ENCODE assay signal across 33 cellular contexts in genomic region chr11:125926682-125927081, GRCh38. TPM values are rescaled to one million over a fixed set of nuclear protein-coding genes. Genes with fewer than 3 reads are reported as not detected.
"Had no signal": no experiment of that assay in that cellular context is flagged by ENCODE, and none has a peak within 500 bp of the region (broad histone marks: within the 10 kb centered on the region; RNA-seq: fewer than 3 reads in every experiment).

No MANE protein-coding gene starts in this region.

- H3K36me3 ChIP-seq: ascending aorta, breast epithelium, cardiac muscle cell, colonic mucosa, esophagus muscularis mucosa, gastrocnemius medialis, WERI-Rb-1 had no signal

- H3K4me1 ChIP-seq: ascending aorta, breast epithelium, colonic mucosa, foreskin keratinocyte, gastrocnemius medialis had no signal

- H3K27me3 ChIP-seq: ascending aorta, breast epithelium, cardiac muscle cell, colonic mucosa, esophagus muscularis mucosa, gastrocnemius medialis had no signal

- DNase-seq: activated B cell treated with CpG ODN at 0.5 μM for 24 hours; activated CD4-positive, alpha-beta T cell treated with anti-CD3 and anti-CD28 coated beads for 48 hours; activated CD4-positive, alpha-beta T cell treated with anti-CD3 and anti-CD28 coated beads, Interleukin-2, amount 50 U/mL, for 1 hour; activated CD4-positive, alpha-beta T cell treated with anti-CD3 and anti-CD28 coated beads, Interleukin-2, amount 50 U/mL, for 48 hours; activated CD8-positive, alpha-beta memory T cell treated with anti-CD3 and anti-CD28 coated beads for 24 hours; activated CD8-positive, alpha-beta T cell treated with anti-CD3 and anti-CD28 coated beads for 36 hours; activated effector memory CD4-positive, alpha-beta T cell treated with Interleukin-2 at 50 U/mL for 16 hours; activated gamma-delta T cell treated with Interleukin-2 at 50 U/mL for 16 hours; activated naive CD4-positive, alpha-beta T cell treated with anti-CD3 and anti-CD28 coated beads for 36 hours; activated naive CD8-positive, alpha-beta T cell treated with anti-CD3 and anti-CD28 coated beads, Interleukin-2, amount 10 ng/mL, durations not matched to agents 7 days and 5 days; activated T-cell treated with anti-CD3 and anti-CD28 coated beads, Interleukin-2, amount 50 U/mL, for 4 hours; colonic mucosa; effector CD8-positive, alpha-beta T cell; endodermal cell; erythroblast; foreskin keratinocyte; gastrocnemius medialis; T-helper 1 cell; T-helper 17 cell; T1000; WERI-Rb-1 had no signal

- ATAC-seq: activated CD4-positive, CD25-positive, alpha-beta regulatory T cell treated with anti-CD3 and anti-CD28 coated beads, Interleukin-2, amount 50 U/mL, for 24 hours; activated CD8-positive, alpha-beta T cell treated with anti-CD3 and anti-CD28 coated beads for 36 hours; activated naive CD4-positive, alpha-beta T cell treated with anti-CD3 and anti-CD28 coated beads, Interleukin-2, amount 50 U/mL, for 72 hours; activated T-cell treated with anti-CD3 and anti-CD28 coated beads, Interleukin-2, amount 50 U/mL, for 4 hours; activated T-helper 17 cell treated with anti-CD3 and anti-CD28 coated beads, Interleukin-2, amount 50 U/mL, for 72 hours; foreskin keratinocyte; gastrocnemius medialis; T-helper 17 cell had no signal

- H3K4me1 Mint-ChIP-seq: activated B cell treated with CpG ODN at 0.5 μM for 24 hours; activated naive CD8-positive, alpha-beta T cell treated with anti-CD3 and anti-CD28 coated beads, Interleukin-2, amount 10 ng/mL, durations not matched to agents 7 days and 5 days; activated T-helper 17 cell treated with anti-CD3 and anti-CD28 coated beads, Interleukin-2, amount 50 U/mL, for 72 hours; central memory CD8-positive, alpha-beta T cell; T-helper 17 cell had no signal

- H3K9me3 Mint-ChIP-seq: activated B cell treated with CpG ODN at 0.5 μM for 24 hours; activated CD8-positive, alpha-beta T cell treated with anti-CD3 and anti-CD28 coated beads for 36 hours; activated naive CD4-positive, alpha-beta T cell treated with anti-CD3 and anti-CD28 coated beads for 36 hours; activated naive CD4-positive, alpha-beta T cell treated with anti-CD3 and anti-CD28 coated beads, Interleukin-2, amount 50 U/mL, for 72 hours; activated naive CD8-positive, alpha-beta T cell treated with anti-CD3 and anti-CD28 coated beads, Interleukin-2, amount 10 ng/mL, durations not matched to agents 7 days and 5 days; activated T-cell treated with anti-CD3 and anti-CD28 coated beads, Interleukin-2, amount 50 U/mL, for 4 hours; activated T-helper 17 cell treated with anti-CD3 and anti-CD28 coated beads, Interleukin-2, amount 50 U/mL, for 72 hours; central memory CD8-positive, alpha-beta T cell; endodermal cell; T-helper 2 cell treated with Interferon-gamma antibody and Interleukin-4, amounts not matched to agents 5 μg/mL and 100 μg/mL, for 36 hours had no signal

- H3K9me3 ChIP-seq: ascending aorta, breast epithelium, colonic mucosa, esophagus muscularis mucosa, gastrocnemius medialis had no signal

- H3K4me3 Mint-ChIP-seq: activated B cell treated with CpG ODN at 0.5 μM for 24 hours; activated CD8-positive, alpha-beta T cell treated with anti-CD3 and anti-CD28 coated beads for 36 hours; activated naive CD4-positive, alpha-beta T cell treated with anti-CD3 and anti-CD28 coated beads for 36 hours; activated naive CD8-positive, alpha-beta T cell treated with anti-CD3 and anti-CD28 coated beads, Interleukin-2, amount 10 ng/mL, durations not matched to agents 7 days and 5 days; activated T-cell treated with anti-CD3 and anti-CD28 coated beads, Interleukin-2, amount 50 U/mL, for 4 hours; activated T-helper 17 cell treated with anti-CD3 and anti-CD28 coated beads, Interleukin-2, amount 50 U/mL, for 72 hours; brain; central memory CD8-positive, alpha-beta T cell; endodermal cell; T-helper 17 cell; T-helper 2 cell treated with Interferon-gamma antibody and Interleukin-4, amounts not matched to agents 5 μg/mL and 100 μg/mL, for 36 hours had no signal

- H3K27ac Mint-ChIP-seq: activated B cell treated with CpG ODN at 0.5 μM for 24 hours; activated CD8-positive, alpha-beta T cell treated with anti-CD3 and anti-CD28 coated beads for 36 hours; activated naive CD4-positive, alpha-beta T cell treated with anti-CD3 and anti-CD28 coated beads for 36 hours; activated naive CD8-positive, alpha-beta T cell treated with anti-CD3 and anti-CD28 coated beads, Interleukin-2, amount 10 ng/mL, durations not matched to agents 7 days and 5 days; activated T-helper 17 cell treated with anti-CD3 and anti-CD28 coated beads, Interleukin-2, amount 50 U/mL, for 72 hours; endodermal cell; T-helper 17 cell; T-helper 2 cell treated with Interferon-gamma antibody and Interleukin-4, amounts not matched to agents 5 μg/mL and 100 μg/mL, for 36 hours had no signal

- H3K36me3 Mint-ChIP-seq: activated naive CD4-positive, alpha-beta T cell treated with anti-CD3 and anti-CD28 coated beads, Interleukin-2, amount 50 U/mL, for 72 hours; activated naive CD8-positive, alpha-beta T cell treated with anti-CD3 and anti-CD28 coated beads, Interleukin-2, amount 10 ng/mL, durations not matched to agents 7 days and 5 days; brain had no signal

- H3K4me3 ChIP-seq: ascending aorta, breast epithelium, cardiac muscle cell, colonic mucosa, esophagus muscularis mucosa, gastrocnemius medialis had no signal

- H3K27ac ChIP-seq: ascending aorta, breast epithelium, cardiac muscle cell, colonic mucosa, esophagus muscularis mucosa, foreskin keratinocyte, gastrocnemius medialis, WERI-Rb-1 had no signal

RNA-seq across cellular contexts. Expression of gene VSIG10L2, which starts 19.2 kb away (rescaled TPM):
- total RNA-seq: activated B cell treated with CpG ODN at 0.5 μM for 24 hours; activated CD8-positive, alpha-beta T cell treated with anti-CD3 and anti-CD28 coated beads for 36 hours; activated naive CD4-positive, alpha-beta T cell treated with anti-CD3 and anti-CD28 coated beads for 36 hours; activated naive CD4-positive, alpha-beta T cell treated with anti-CD3 and anti-CD28 coated beads, Interleukin-2, amount 50 U/mL, for 72 hours; activated naive CD8-positive, alpha-beta T cell treated with anti-CD3 and anti-CD28 coated beads, Interleukin-2, amount 10 ng/mL, durations not matched to agents 7 days and 5 days; activated T-cell treated with anti-CD3 and anti-CD28 coated beads, Interleukin-2, amount 50 U/mL, for 4 hours; activated T-helper 17 cell treated with anti-CD3 and anti-CD28 coated beads, Interleukin-2, amount 50 U/mL, for 72 hours; ascending aorta; cardiac muscle cell; colonic mucosa; dermis microvascular lymphatic vessel endothelial cell; endodermal cell; foreskin keratinocyte; glomerular endothelial cell; T-helper 17 cell had no signal
- polyA plus RNA-seq: cardiac muscle cell had no signal

RNA-seq across cellular contexts. Expression of gene DDX25, which starts 22.4 kb away (rescaled TPM):
- total RNA-seq: activated B cell treated with CpG ODN at 0.5 μM for 24 hours; activated naive CD4-positive, alpha-beta T cell treated with anti-CD3 and anti-CD28 coated beads for 36 hours; activated naive CD8-positive, alpha-beta T cell treated with anti-CD3 and anti-CD28 coated beads, Interleukin-2, amount 10 ng/mL, durations not matched to agents 7 days and 5 days; activated T-cell treated with anti-CD3 and anti-CD28 coated beads, Interleukin-2, amount 50 U/mL, for 4 hours; ascending aorta; dermis microvascular lymphatic vessel endothelial cell; foreskin keratinocyte; gastrocnemius medialis; glomerular endothelial cell; T-helper 17 cell had no signal
